8 cellular contexts compared by ENCODE assay signal in the genomic region with DNA sequence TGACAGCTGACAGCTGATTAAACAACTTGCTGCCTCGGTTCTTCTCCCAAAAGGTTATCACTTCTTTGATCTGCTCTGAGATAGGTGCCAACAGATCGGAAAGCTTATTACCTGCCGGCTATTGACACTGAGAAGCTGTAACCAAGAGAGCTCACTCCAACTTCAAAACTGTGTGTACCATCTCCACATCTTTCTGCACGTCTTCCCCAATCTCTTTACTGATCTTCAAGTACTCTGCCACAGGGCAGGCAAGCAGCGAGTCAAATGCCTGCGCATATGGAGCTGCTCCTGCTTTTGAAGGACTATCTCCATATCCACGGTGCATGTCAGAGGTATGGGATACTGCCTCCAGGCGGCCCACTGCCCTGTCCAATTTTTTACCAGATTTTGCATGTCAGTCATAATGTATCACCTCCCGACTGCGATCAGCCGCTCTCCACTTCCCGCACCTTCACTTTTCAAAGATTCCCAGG. TPM values are rescaled to one million over a fixed set of nuclear protein-coding genes. Genes with fewer than 3 reads are reported as not detected.
DNase-seq lines count a peak whose midpoint lies in the region; TF ChIP-seq lines count a peak whose summit lies in the region.

No MANE protein-coding gene starts in this region.

- WGBS in H9 (ENCODE audit: extremely low coverage, insufficient read length, low lambda C conversion rate): no CpG with 5 or more reads among the region's 12 CpGs
- 61 to 62% methylated on average over 12 of the region's 12 CpGs for WGBS in thyroid gland, 2 donors

- peaks cover 27% of the 10 kb centered on the region for H3K27me3 Mint-ChIP-seq in H9 (ENCODE audit: low read depth)

- peak overlapping the region; percentile 78 to 85 for H3K4me3 Mint-ChIP-seq in H9

- TF ChIP-seq CTCF in BJ (IDR thresholded peaks at IDR 0.05; ENCODE audit: insufficient read depth, low read depth, low read length) (no peak), H9 (conservative IDR thresholded peaks at IDR 0.05) (no peak), WI38 (IDR thresholded peaks at IDR 0.05; ENCODE audit: low read depth, low read length) (no peak), thyroid gland (IDR thresholded peaks at IDR 0.05) (no peak)

- H3K4ac ChIP-seq in H9 (ENCODE audit: low read depth, low read length): no peak overlapping the region

- no peaks in the 10 kb centered on the region for H3K36me3 ChIP-seq in BJ (ENCODE audit: control insufficient read depth, insufficient read depth, low read length)
- H3K36me3 ChIP-seq in iPS-20b (ENCODE audit: insufficient read depth, low read depth, low read length): peaks cover 12% of the 10 kb centered on the region
- H3K36me3 ChIP-seq in thyroid gland: no peaks in the 10 kb centered on the region

- no peak for TF ChIP-seq POLR2A in thyroid gland (IDR thresholded peaks at IDR 0.05)

- no peak overlapping the region for H2AK5ac ChIP-seq in H9 (ENCODE audit: insufficient read length, low read length)

- H3K4me2 ChIP-seq in H9 (ENCODE audit: insufficient read depth, insufficient read length, low read length): peak overlapping the region; percentile 87

- H3T11ph ChIP-seq in H9 (ENCODE audit: low read length): no peak overlapping the region

- H3K79me2 ChIP-seq in H9 (ENCODE audit: insufficient read depth, low read length): no peaks in the 10 kb centered on the region

- H3K27ac ChIP-seq in H9 (ENCODE audit: insufficient read length, low read depth, low read length) (no peak overlapping the region), iPS-20b (ENCODE audit: low read length) (no peak overlapping the region), thyroid gland (no peak overlapping the region)

- no peak overlapping the region for H4K91ac ChIP-seq in H9 (ENCODE audit: insufficient read length, low read depth, low read length)

- H3K23me2 ChIP-seq in H9 (ENCODE audit: insufficient read length, low read depth, low read length, poor library complexity, severe bottlenecking): peaks cover 9% of the 10 kb centered on the region

- H3K27me3 ChIP-seq in BJ (ENCODE audit: control insufficient read depth, insufficient read depth, low read length): peaks cover 2% of the 10 kb centered on the region; the same call in 1 of the 2 replicates
- no peaks in the 10 kb centered on the region; the same call in 1 of the 2 replicates for H3K27me3 ChIP-seq in H9 (ENCODE audit: insufficient read depth, low read length)
- H3K27me3 ChIP-seq in iPS-20b (ENCODE audit: insufficient read depth, low read length): peaks cover 11% of the 10 kb centered on the region; the same call in 1 of the 2 replicates
- H3K27me3 ChIP-seq in thyroid gland: no peaks in the 10 kb centered on the region

- H2BK12ac ChIP-seq in H9 (ENCODE audit: insufficient read length, low read depth, low read length): no peak overlapping the region

- H3K4me1 ChIP-seq in H9 (ENCODE audit: insufficient read depth, low read length) (no peaks in the 10 kb centered on the region), iPS-20b (ENCODE audit: insufficient read depth, low read length) (peaks cover 4% of the 10 kb centered on the region; the same call in 1 of the 2 replicates), thyroid gland (peaks cover 0 to 3% of the 10 kb centered on the region in 2 donors)

- H2AFZ ChIP-seq in H9 (ENCODE audit: low read length): no peak overlapping the region

- no peak overlapping the region for H3K27ac Mint-ChIP-seq in H9

- H3K9me3 ChIP-seq in H9 (ENCODE audit: control insufficient read depth, low read depth, low read length) (no peaks in the 10 kb centered on the region), iPS-20b (ENCODE audit: insufficient read depth, low read depth, low read length) (peaks cover 7% of the 10 kb centered on the region), thyroid gland (no peaks in the 10 kb centered on the region)

- no peak overlapping the region for H4K8ac ChIP-seq in H9 (replicated peaks; ENCODE audit: insufficient read length, low read depth, low read length)

- no peaks in the 10 kb centered on the region for H4K20me1 ChIP-seq in H9 (ENCODE audit: control insufficient read depth, insufficient read depth, insufficient read length)

- H3K9ac ChIP-seq in H9 (ENCODE audit: extremely low read depth, insufficient read length, low read length) (no peak overlapping the region), iPS-20b (ENCODE audit: low read depth, low read length) (no peak overlapping the region)

- no peaks in the 10 kb centered on the region for H3K79me1 ChIP-seq in H9 (ENCODE audit: insufficient read depth, low read depth, low read length, poor library complexity, severe bottlenecking)

- H3K23ac ChIP-seq in H9 (ENCODE audit: insufficient read length, low read depth, low read length): no peak overlapping the region

- no peak overlapping the region for H3K14ac ChIP-seq in H9 (ENCODE audit: insufficient read depth, low read length)

- H4K5ac ChIP-seq in H9 (ENCODE audit: insufficient read length, low read depth, low read length): no peak overlapping the region

- no peak overlapping the region for H2BK15ac ChIP-seq in H9 (ENCODE audit: low read depth, low read length)

- H3K9me3 Mint-ChIP-seq in H9: peaks cover 15 to 27% of the 10 kb centered on the region in 2 experiments

- H2BK20ac ChIP-seq in H9 (ENCODE audit: low read depth, low read length, poor library complexity, severe bottlenecking): no peak overlapping the region

- H3K56ac ChIP-seq in H9 (ENCODE audit: insufficient read length, low read depth, low read length): no peak overlapping the region

- H3K36me3 Mint-ChIP-seq in H9 (ENCODE audit: insufficient read depth in 1 of 3, low read depth in 3 of 3): peaks cover 30 to 34% (median 34%) of the 10 kb centered on the region in 3 experiments

- no peak overlapping the region for H2BK5ac ChIP-seq in H9 (ENCODE audit: insufficient read length, low read length)

- CTCF ChIA-PET in BJ (lab: Yijun Ruan, JAX): no interaction called here

- no peak overlapping the region for H2BK120ac ChIP-seq in H9 (ENCODE audit: low read depth, low read length, poor library complexity, severe bottlenecking)

- no peak for DNase-seq in BJ (ENCODE audit: low read depth)
- DNase-seq in H9: no peak
- DNase-seq in thyroid gland: no peak
- DNase-seq in activated gamma-delta T cell treated with Interleukin-2 at 50 U/mL for 16 hours: no peak
- DNase-seq in NCI-H1417 treated with DMSO at 0.1 percent for 48 hours (lab: John Stamatoyannopoulos, UW): no peak
- no peak for DNase-seq in G401 (ENCODE audit: low spot score)

- no peak overlapping the region for H3K18ac ChIP-seq in H9 (ENCODE audit: insufficient read length, low read depth, low read length)

- intact Hi-C loops in thyroid gland (cut with DNase I): loop anchor here (5.0 kb wide), 1 partner anchor 34 kb away; the partner anchor contains the start of gene ZNF239

- POLR2A ChIA-PET in BJ (lab: Charles Lee): no interaction called here

- H3K4me3 ChIP-seq in BJ (ENCODE audit: low read depth, low read length): peak overlapping the region; percentile 93
- peak overlapping the region; percentile 73 for H3K4me3 ChIP-seq in WI38 (ENCODE audit: low read depth, low read length)
- peak overlapping the region; percentile 80; the same call in 1 of the 2 replicates for H3K4me3 ChIP-seq in iPS-20b (ENCODE audit: low read length)
- peak overlapping the region in 2 of 3 donors; percentile 68 for H3K4me3 ChIP-seq in thyroid gland (replicated peaks in 1 of 3)

- H3K4me1 Mint-ChIP-seq in H9: peaks cover 7 to 10% of the 10 kb centered on the region in 2 experiments

- in situ Hi-C loops in G401 (cut with HindIII; ENCODE audit: low sequenced_read_pairs): no loop called here

RNA-seq across cellular contexts. Expression of gene ZNF485, which starts 0.4 kb away (rescaled TPM):
- 0.98 and 1.3 TPM in 2 replicates for polyA plus RNA-seq in BJ (2011; rRNA removed)
- polyA minus RNA-seq in BJ (2011; rRNA and poly(A)+ RNA removed): 1.2 and 1.7 TPM in 2 replicates
- total RNA-seq in H9 (2021): 8.9 and 9.4 TPM in 2 replicates
- 1 to 10 TPM; 1.5 to 3.3 (median 2.2) TPM for total RNA-seq in thyroid gland
- total RNA-seq in G401 (2014; rRNA removed; shearing (Covaris generic)): 0.80 and 1.9 TPM in 2 replicates

RNA-seq across cellular contexts. Expression of gene ZNF239, which starts 31.5 kb away (rescaled TPM):
- 5.1 and 5.8 TPM in 2 replicates for polyA plus RNA-seq in BJ (2011; rRNA removed)
- 3.6 and 5.7 TPM in 2 replicates for polyA minus RNA-seq in BJ (2011; rRNA and poly(A)+ RNA removed)
- total RNA-seq in H9 (2021) (15.6 and 16.2 TPM in 2 replicates), thyroid gland (1 to 10 TPM; 4.8 to 8.7 (median 6.6) TPM)
- 3.3 and 14.3 TPM in 2 replicates for total RNA-seq in G401 (2014; rRNA removed; shearing (Covaris generic))

RNA-seq across cellular contexts. Expression of gene ZNF32, which starts 42.8 kb away (rescaled TPM):
- 38.6 and 53.5 TPM in 2 replicates for polyA plus RNA-seq in BJ (2011; rRNA removed)
- 5.4 and 9.8 TPM in 2 replicates for polyA minus RNA-seq in BJ (2011; rRNA and poly(A)+ RNA removed)
- 13.3 and 14.6 TPM in 2 replicates for total RNA-seq in H9 (2021)
- 10 to 100 TPM; 28.9 to 63.3 (median 48.4) TPM for total RNA-seq in thyroid gland
- total RNA-seq in G401 (2014; rRNA removed; shearing (Covaris generic)): 15.9 and 22.9 TPM in 2 replicates
